In the genomic region with DNA sequence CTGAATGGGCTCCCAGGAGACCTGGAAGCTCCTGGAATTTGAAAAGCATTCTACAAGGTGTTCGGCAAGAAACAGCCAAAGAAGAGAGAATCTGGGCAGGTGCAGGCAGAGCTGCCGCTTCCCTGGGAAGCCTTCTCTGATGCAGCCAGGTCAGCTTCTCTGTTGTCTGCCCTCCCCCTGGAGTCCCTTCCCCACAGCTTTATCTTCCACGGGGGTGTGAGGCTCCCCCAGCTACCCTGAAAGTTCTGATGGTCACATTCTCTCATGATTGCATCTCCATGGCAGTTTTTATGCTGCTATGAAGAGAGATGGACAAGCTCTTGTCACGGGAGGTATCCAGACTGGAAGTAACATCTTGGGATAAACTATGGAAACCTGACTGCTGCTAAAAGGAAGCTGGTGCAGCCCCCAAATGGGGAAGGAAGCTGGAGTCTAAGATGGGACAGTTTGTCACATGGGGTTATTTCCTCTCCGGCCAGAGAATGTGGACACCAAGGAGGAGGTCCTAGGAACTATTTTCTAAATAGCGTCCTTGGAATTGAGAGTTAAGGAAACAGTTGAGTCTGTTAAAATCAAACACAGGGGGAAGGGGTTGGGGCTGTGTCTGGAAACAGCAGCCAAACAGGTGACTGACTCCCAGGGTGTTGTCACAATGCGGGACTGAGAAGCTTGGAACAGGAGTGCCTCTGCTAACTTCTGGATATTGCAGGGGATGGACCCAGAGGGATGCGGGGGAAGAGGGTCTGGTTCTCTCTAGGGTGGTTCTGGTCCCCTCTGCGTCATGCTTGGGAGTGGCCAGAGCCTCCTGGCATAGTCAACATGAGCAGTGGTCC, we compare ENCODE assay signal across 15 cellular contexts.
DNase-seq lines count a peak whose midpoint lies in the region; ATAC-seq and TF ChIP-seq lines count a peak whose summit lies in the region.
"Had no signal": no experiment of that assay in that cellular context is flagged by ENCODE, and none has a peak within 500 bp of the region (broad histone marks: within the 10 kb centered on the region; RNA-seq: fewer than 3 reads in every experiment).

No MANE protein-coding gene starts in this region.

- H4K8ac ChIP-seq in mesenchymal stem cell (ENCODE audit: low read length) = no peak overlapping the region

- H2BK15ac ChIP-seq in mesenchymal stem cell (ENCODE audit: low read depth, poor library complexity, severe bottlenecking) = no peak overlapping the region

- no peak overlapping the region for H3K18ac ChIP-seq in mesenchymal stem cell (ENCODE audit: low read depth in 1 of 2, low read length in 2 of 2)

- TF ChIP-seq CTCF in dorsolateral prefrontal cortex (IDR thresholded peaks at IDR 0.05 in 54 of 56, conservative IDR thresholded peaks at IDR 0.05 in 2 of 56; ENCODE audit: low read depth in 1 of 56, partially characterized antibody in 56 of 56) = no peak
- no peak for TF ChIP-seq CTCF in nephron progenitor cell (IDR thresholded peaks at IDR 0.05)

- no peak overlapping the region for H3K4ac ChIP-seq in mesenchymal stem cell (ENCODE audit: low read depth in 1 of 2, low read length in 2 of 2)

- H3K4me1 ChIP-seq in mesenchymal stem cell (ENCODE audit: control insufficient read depth, insufficient read depth, low read depth, low read length) = peaks cover 20% of the 10 kb centered on the region

- no peaks in the 10 kb centered on the region for H3K9me3 ChIP-seq in mesenchymal stem cell (ENCODE audit: control insufficient read depth, low read length)
- H3K9me3 ChIP-seq: BE2C, mucosa of descending colon had no signal

- no peak overlapping the region for H3K9ac ChIP-seq in mesenchymal stem cell (ENCODE audit: low read length)

- no peak overlapping the region for H2BK120ac ChIP-seq in mesenchymal stem cell (ENCODE audit: low read depth, low read length)

- H2AFZ ChIP-seq in mesenchymal stem cell (ENCODE audit: low read depth, low read length) = no peak overlapping the region
- H2AFZ ChIP-seq: hepatocyte had no signal

- H4K91ac ChIP-seq in mesenchymal stem cell (ENCODE audit: low read length) = no peak overlapping the region

- no peak overlapping the region for H3K14ac ChIP-seq in mesenchymal stem cell (ENCODE audit: low read length in 2 of 2)

- DNase-seq in stimulated activated naive CD8-positive, alpha-beta T cell treated with anti-CD3 and anti-CD28 coated beads, Interleukin-15, Interleukin-2, amounts not matched to agents 100 U/mL and 50 U/mL, for 24 hours = no peak
- DNase-seq in dorsolateral prefrontal cortex (peak in 3 of 10 donors; percentile 13 to 30 (median 25)), nephron progenitor cell (no peak), mesenchymal stem cell (no peak), ACHN (no peak), GDM1 (lab: John Stamatoyannopoulos, UW) (no peak)
- DNase-seq: activated effector memory CD4-positive, alpha-beta T cell treated with anti-CD3 and anti-CD28 coated beads, Interleukin-2, amount 50 U/mL, for 16 hours; effector CD4-positive, alpha-beta T cell; stimulated activated CD4-positive, alpha-beta T cell treated with anti-CD3 and anti-CD28 coated beads, Interleukin-15, amount 100 ng/mL, for 24 hours had no signal

- H3K27me3 ChIP-seq in dorsolateral prefrontal cortex (no peaks in the 10 kb centered on the region), mesenchymal stem cell (ENCODE audit: control insufficient read depth in 1 of 2, insufficient read depth in 1 of 2, low read length in 2 of 2) (no peaks in the 10 kb centered on the region)
- H3K27me3 ChIP-seq: BE2C, hepatocyte had no signal

- H3K4me3 Mint-ChIP-seq in stimulated activated naive CD8-positive, alpha-beta T cell treated with anti-CD3 and anti-CD28 coated beads, Interleukin-15, Interleukin-2, amounts not matched to agents 100 ng/mL and 50 ng/mL, for 24 hours = no peak overlapping the region
- no peak overlapping the region for H3K4me3 Mint-ChIP-seq in nephron progenitor cell

- H3K4me2 ChIP-seq in mesenchymal stem cell (ENCODE audit: low read length, poor library complexity, severe bottlenecking) = no peak overlapping the region
- H3K4me2 ChIP-seq: hepatocyte had no signal

- H3K79me1 ChIP-seq in mesenchymal stem cell (replicated peaks; ENCODE audit: low read length, poor library complexity, severe bottlenecking) = peaks cover 42% of the 10 kb centered on the region

- H3K23ac ChIP-seq in mesenchymal stem cell (ENCODE audit: low read length in 2 of 2) = no peak overlapping the region

- in situ Hi-C loops in ACHN (cut with HindIII; ENCODE audit: low pct_ligation_motif_present, low pct_unique_long_range_greater_than_20kb, low sequenced_read_pairs) = no loop called here

- H3K4me3 ChIP-seq in dorsolateral prefrontal cortex = no peak overlapping the region
- H3K4me3 ChIP-seq in mesenchymal stem cell (ENCODE audit: insufficient read depth in 1 of 2, low read depth in 1 of 2, low read length in 2 of 2) = no peak overlapping the region
- H3K4me3 ChIP-seq: hepatocyte, K562, mucosa of descending colon had no signal

- intact Hi-C loops in dorsolateral prefrontal cortex (cut with DNase I) = loop anchor here in 1 of 2 donors (5.0 kb wide), 2 partner anchors 68 to 242 kb away; a partner anchor contains a TSS

- H2BK5ac ChIP-seq in mesenchymal stem cell (ENCODE audit: low read depth, low read length, poor library complexity, severe bottlenecking) = no peak overlapping the region

- no peak overlapping the region for H2AK5ac ChIP-seq in mesenchymal stem cell (ENCODE audit: low read length, severe bottlenecking)

- peaks cover 12% of the 10 kb centered on the region for H3K4me1 Mint-ChIP-seq in stimulated activated naive CD8-positive, alpha-beta T cell treated with anti-CD3 and anti-CD28 coated beads, Interleukin-15, Interleukin-2, amounts not matched to agents 100 ng/mL and 50 ng/mL, for 24 hours (ENCODE audit: low read depth)
- H3K4me1 Mint-ChIP-seq in nephron progenitor cell = peaks cover 42% of the 10 kb centered on the region

- H3K27ac ChIP-seq in dorsolateral prefrontal cortex = peak overlapping the region in 57 of 59 donors; percentile 18 to 98 (median 84)
- no peak overlapping the region for H3K27ac ChIP-seq in mesenchymal stem cell (ENCODE audit: low read length, poor library complexity, severe bottlenecking)
- H3K27ac ChIP-seq: hepatocyte had no signal

- H3K9me3 Mint-ChIP-seq in stimulated activated naive CD8-positive, alpha-beta T cell treated with anti-CD3 and anti-CD28 coated beads, Interleukin-15, Interleukin-2, amounts not matched to agents 100 ng/mL and 50 ng/mL, for 24 hours = no peaks in the 10 kb centered on the region
- H3K9me3 Mint-ChIP-seq in nephron progenitor cell = no peaks in the 10 kb centered on the region

- H3K36me3 ChIP-seq in mesenchymal stem cell (ENCODE audit: control insufficient read depth in 1 of 2, insufficient read depth in 2 of 2, low read depth in 1 of 2, low read length in 2 of 2) = peaks cover 90 to 93% of the 10 kb centered on the region in 2 experiments

- ATAC-seq in stimulated activated naive CD8-positive, alpha-beta T cell treated with anti-CD3 and anti-CD28 coated beads, Interleukin-15, Interleukin-2, amounts not matched to agents 100 U/mL and 50 U/mL, for 24 hours = no peak
- no peak for ATAC-seq in HG02571 (IDR thresholded peaks at IDR 0.05; ENCODE audit: unreplicated experiment)
- ATAC-seq: K562, mucosa of descending colon had no signal

- WGBS in mesenchymal stem cell = 97% methylated on average over 9 of the region's 9 CpGs

- peaks cover 16% of the 10 kb centered on the region for H3K36me3 Mint-ChIP-seq in stimulated activated naive CD8-positive, alpha-beta T cell treated with anti-CD3 and anti-CD28 coated beads, Interleukin-15, Interleukin-2, amounts not matched to agents 100 ng/mL and 50 ng/mL, for 24 hours (ENCODE audit: low read depth)
- H3K36me3 Mint-ChIP-seq in nephron progenitor cell (ENCODE audit: low read depth) = peaks cover 43% of the 10 kb centered on the region

- no peak overlapping the region for H2BK12ac ChIP-seq in mesenchymal stem cell (ENCODE audit: low read length in 2 of 2)

- H3K27ac Mint-ChIP-seq in stimulated activated naive CD8-positive, alpha-beta T cell treated with anti-CD3 and anti-CD28 coated beads, Interleukin-15, Interleukin-2, amounts not matched to agents 100 ng/mL and 50 ng/mL, for 24 hours = peak overlapping the region; percentile 33
- H3K27ac Mint-ChIP-seq in nephron progenitor cell = peak overlapping the region; percentile 92

- no peaks in the 10 kb centered on the region for H3K27me3 Mint-ChIP-seq in stimulated activated naive CD8-positive, alpha-beta T cell treated with anti-CD3 and anti-CD28 coated beads, Interleukin-15, Interleukin-2, amounts not matched to agents 100 ng/mL and 50 ng/mL, for 24 hours
- H3K27me3 Mint-ChIP-seq in nephron progenitor cell (ENCODE audit: low read depth, poor library complexity) = peaks cover 2% of the 10 kb centered on the region
